25 cellular contexts compared by ENCODE assay signal in the genomic region with DNA sequence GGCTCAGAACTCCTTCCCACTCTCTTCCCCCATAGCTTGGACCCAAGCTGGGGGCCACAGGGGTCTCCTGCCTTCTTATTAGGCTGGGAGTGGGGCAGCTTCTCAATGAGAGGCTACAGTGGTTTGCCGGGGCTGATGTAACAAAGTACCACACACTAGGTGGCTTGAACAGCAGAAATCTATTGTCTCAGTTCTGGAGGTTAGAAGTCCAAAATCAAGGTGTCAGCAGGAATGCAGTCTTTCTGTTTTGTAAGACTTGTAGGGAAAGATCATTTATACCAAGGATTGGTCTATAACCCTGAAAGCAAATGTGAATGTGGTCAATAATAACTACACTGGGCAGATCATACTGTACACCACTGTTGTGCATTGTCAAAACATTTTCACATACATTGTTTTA.
A peak's percentile ranks its signal among the peaks of the same experiment; 100 is the strongest.
DNase-seq lines count a peak whose midpoint lies in the region; ATAC-seq, FAIRE-seq and TF ChIP-seq lines count a peak whose summit lies in the region.
"Had no signal": no experiment of that assay in that cellular context is flagged by ENCODE, and none has a peak within 500 bp of the region (broad histone marks: within the 10 kb centered on the region; RNA-seq: fewer than 3 reads in every experiment).

No MANE protein-coding gene starts in this region.

- H3K27ac Mint-ChIP-seq in nephron: peak overlapping the region in 2 of 3 experiments; percentile 14 to 93
- H3K27ac Mint-ChIP-seq: CD14-positive monocyte; CD4-positive, alpha-beta memory T cell had no signal

- POLR2A ChIA-PET in A549 (lab: Yijun Ruan, JAX): no interaction called here

- peaks cover 6% of the 10 kb centered on the region for H3K9me3 Mint-ChIP-seq in nephron
- H3K9me3 Mint-ChIP-seq: CD4-positive, alpha-beta memory T cell; CD4-positive, CD25-positive, alpha-beta regulatory T cell; CD8-positive, alpha-beta memory T cell had no signal

- H3K4me3 Mint-ChIP-seq in nephron: no peak overlapping the region
- H3K4me3 Mint-ChIP-seq: CD14-positive monocyte; CD4-positive, alpha-beta memory T cell; CD8-positive, alpha-beta memory T cell had no signal

- TF ChIP-seq CTCF in A549 (IDR thresholded peaks at IDR 0.05) (no peak), nephron (IDR thresholded peaks at IDR 0.05; ENCODE audit: unreplicated experiment in 3 of 3) (no peak), right atrium auricular region (IDR thresholded peaks at IDR 0.05) (no peak)

- H3K27me3 ChIP-seq in right atrium auricular region: no peaks in the 10 kb centered on the region
- H3K27me3 ChIP-seq: BE2C, BLaER1 had no signal

- no peak overlapping the region for H3K4me2 ChIP-seq in A549
- H3K4me2 ChIP-seq: BLaER1 had no signal

- peaks cover 50% of the 10 kb centered on the region for H3K4me1 Mint-ChIP-seq in nephron
- H3K4me1 Mint-ChIP-seq: CD14-positive monocyte had no signal

- H3K27ac ChIP-seq in A549: peak overlapping the region; percentile 82 to 83
- H3K27ac ChIP-seq in right atrium auricular region: no peak overlapping the region
- H3K27ac ChIP-seq: BLaER1 had no signal

- H3K27me3 Mint-ChIP-seq in nephron (ENCODE audit: low read depth): no peaks in the 10 kb centered on the region

- H3K36me3 Mint-ChIP-seq in nephron (ENCODE audit: low read depth): no peaks in the 10 kb centered on the region
- H3K36me3 Mint-ChIP-seq: CD14-positive monocyte; CD4-positive, alpha-beta memory T cell; CD8-positive, alpha-beta memory T cell had no signal

- DNase-seq in A549 (ENCODE audit: low read depth in 1 of 2, low spot score in 1 of 2) (no peak), HTR-8/SVneo (ENCODE audit: insufficient read length, low spot score) (no peak), right atrium auricular region (ENCODE audit: low spot score) (no peak), 8988T (no peak), T1000 (lab: John Stamatoyannopoulos, UW) (no peak)
- DNase-seq: ACHN; BE2C; C1 segment of cervical spinal cord; CD4-positive, alpha-beta memory T cell; CD4-positive, CD25-positive, alpha-beta regulatory T cell; CD8-positive, alpha-beta memory T cell; COR-L47; DMS 273 treated with DMSO at 0.1 percent for 48 hours; DMS153; DMS53; DMS79; DND-41; EL; GDM1 had no signal

- no peak for FAIRE-seq in A549 (lab: Jason Lieb, UNC)
- FAIRE-seq in HTR-8/SVneo (lab: Jason Lieb, UNC): peak; percentile 67
- FAIRE-seq: GM12878, GM12892, GM18507 had no signal

- TF ChIP-seq EP300 in A549 (IDR thresholded peaks at IDR 0.05): no peak

- no peak for ATAC-seq in A549
- ATAC-seq: GM12878 had no signal

- H3K4me3 ChIP-seq in A549: no peak overlapping the region
- H3K4me3 ChIP-seq in right atrium auricular region: no peak overlapping the region
- H3K4me3 ChIP-seq: BLaER1, GM12878 had no signal

- H3K9me3 ChIP-seq in A549 (peaks cover 7% of the 10 kb centered on the region; the same call in 2 of the 3 replicates), right atrium auricular region (no peaks in the 10 kb centered on the region)
- H3K9me3 ChIP-seq: BE2C, BLaER1 had no signal

- 88% methylated on average over 1 of the region's 1 CpG for WGBS in A549 (ENCODE audit: missing lambda C conversion rate)

- TF ChIP-seq POLR2A in A549 (IDR thresholded peaks at IDR 0.05; ENCODE audit: low read length): no peak

- H3K36me3 ChIP-seq in right atrium auricular region: no peaks in the 10 kb centered on the region
- H3K36me3 ChIP-seq: BE2C, BLaER1 had no signal

- CTCF ChIA-PET in A549 (lab: Yijun Ruan, JAX): interaction anchor here (0.6 kb wide), 1 partner anchor 100 kb away, joined by 3 read pairs; no protein-coding TSS in a partner anchor

- no peak for TF ChIP-seq RAD21 in A549 (conservative IDR thresholded peaks at IDR 0.05 in 1 of 2, IDR thresholded peaks at IDR 0.05 in 1 of 2)

- H3K4me1 ChIP-seq in A549: peaks cover 77% of the 10 kb centered on the region
- peaks cover 0 to 15% of the 10 kb centered on the region in 2 donors for H3K4me1 ChIP-seq in right atrium auricular region

TF ChIP-seq in A549, 52 proteins besides CTCF, POLR2A, EP300 and RAD21:
- peak; percentile 16 for TF ChIP-seq MAFK (IDR thresholded peaks at IDR 0.05; ENCODE audit: partially characterized antibody)
- TF ChIP-seq, protein P1, sequence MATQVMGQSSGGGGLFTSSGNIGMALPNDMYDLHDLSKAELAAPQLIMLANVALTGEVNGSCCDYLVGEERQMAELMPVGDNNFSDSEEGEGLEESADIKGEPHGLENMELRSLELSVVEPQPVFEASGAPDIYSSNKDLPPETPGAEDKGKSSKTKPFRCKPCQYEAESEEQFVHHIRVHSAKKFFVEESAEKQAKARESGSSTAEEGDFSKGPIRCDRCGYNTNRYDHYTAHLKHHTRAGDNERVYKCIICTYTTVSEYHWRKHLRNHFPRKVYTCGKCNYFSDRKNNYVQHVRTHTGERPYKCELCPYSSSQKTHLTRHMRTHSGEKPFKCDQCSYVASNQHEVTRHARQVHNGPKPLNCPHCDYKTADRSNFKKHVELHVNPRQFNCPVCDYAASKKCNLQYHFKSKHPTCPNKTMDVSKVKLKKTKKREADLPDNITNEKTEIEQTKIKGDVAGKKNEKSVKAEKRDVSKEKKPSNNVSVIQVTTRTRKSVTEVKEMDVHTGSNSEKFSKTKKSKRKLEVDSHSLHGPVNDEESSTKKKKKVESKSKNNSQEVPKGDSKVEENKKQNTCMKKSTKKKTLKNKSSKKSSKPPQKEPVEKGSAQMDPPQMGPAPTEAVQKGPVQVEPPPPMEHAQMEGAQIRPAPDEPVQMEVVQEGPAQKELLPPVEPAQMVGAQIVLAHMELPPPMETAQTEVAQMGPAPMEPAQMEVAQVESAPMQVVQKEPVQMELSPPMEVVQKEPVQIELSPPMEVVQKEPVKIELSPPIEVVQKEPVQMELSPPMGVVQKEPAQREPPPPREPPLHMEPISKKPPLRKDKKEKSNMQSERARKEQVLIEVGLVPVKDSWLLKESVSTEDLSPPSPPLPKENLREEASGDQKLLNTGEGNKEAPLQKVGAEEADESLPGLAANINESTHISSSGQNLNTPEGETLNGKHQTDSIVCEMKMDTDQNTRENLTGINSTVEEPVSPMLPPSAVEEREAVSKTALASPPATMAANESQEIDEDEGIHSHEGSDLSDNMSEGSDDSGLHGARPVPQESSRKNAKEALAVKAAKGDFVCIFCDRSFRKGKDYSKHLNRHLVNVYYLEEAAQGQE (IDR thresholded peaks at IDR 0.05): no peak

Comparison
In these comparisons a context has a peak if more than half of its experiments do, and no peak if none do; other contexts are left out.
1. H3K27ac ChIP-seq: peak in A549 (2 of 2); none in right atrium auricular region (0 of 2).